32 cellular contexts compared by ENCODE assay signal in the genomic region with DNA sequence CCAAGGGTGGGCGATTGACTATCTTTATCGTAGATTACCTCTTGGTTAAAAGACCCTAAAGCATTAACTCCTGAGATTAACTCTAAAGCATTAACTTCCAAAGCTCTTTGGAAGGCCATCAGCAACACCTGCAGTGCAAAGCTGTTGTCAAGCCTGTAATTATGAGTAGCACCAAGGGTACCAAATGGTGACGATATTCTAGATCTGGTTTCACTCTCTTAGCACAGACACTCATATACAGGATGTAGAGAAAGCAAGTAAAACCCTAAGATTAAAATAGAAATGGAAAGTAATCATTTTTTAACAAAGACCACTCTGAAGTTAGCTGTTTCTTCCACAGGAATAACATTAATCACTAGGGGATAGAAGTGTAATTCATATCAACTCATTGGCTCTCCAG. TPM values are rescaled to one million over a fixed set of nuclear protein-coding genes. Genes with fewer than 3 reads are reported as not detected.
"Had no signal": no experiment of that assay in that cellular context is flagged by ENCODE, and none has a peak within 500 bp of the region (broad histone marks: within the 10 kb centered on the region; RNA-seq: fewer than 3 reads in every experiment).

No MANE protein-coding gene starts in this region.

- H3K27me3 ChIP-seq: ascending aorta, body of pancreas, MG63, Peyer's patch, SJCRH30 had no signal

- H3K27me3 Mint-ChIP-seq: activated T-helper 17 cell treated with anti-CD3 and anti-CD28 coated beads, Interleukin-2, amount 50 U/mL, for 72 hours had no signal

- H3K36me3 ChIP-seq: ascending aorta, MG63, Peyer's patch, SJCRH30 had no signal

- H3K4me1 ChIP-seq: ascending aorta, body of pancreas, Peyer's patch, SJCRH30 had no signal

- H3K4me3 ChIP-seq: ascending aorta, body of pancreas, coronary artery, MG63, Peyer's patch, SJCRH30 had no signal

- H3K27ac ChIP-seq: ascending aorta, body of pancreas, coronary artery, KMS-11, Peyer's patch, RWPE1, SJCRH30 had no signal

- ATAC-seq: activated CD4-positive, CD25-positive, alpha-beta regulatory T cell treated with anti-CD3 and anti-CD28 coated beads, Interleukin-2, amount 50 U/mL, for 24 hours; activated T-helper 17 cell treated with anti-CD3 and anti-CD28 coated beads, Interleukin-2, amount 50 U/mL, for 72 hours; body of pancreas; HepG2 had no signal

- DNase-seq: activated CD4-positive, alpha-beta T cell treated with anti-CD3 and anti-CD28 coated beads, Interleukin-2, amount 50 U/mL, for 1 hour; activated CD8-positive, alpha-beta memory T cell treated with anti-CD3 and anti-CD28 coated beads for 24 hours; activated gamma-delta T cell; amniotic stem cell; body of pancreas; central memory CD4-positive, alpha-beta T cell; MG63; MV-4-11; NCI-H1092 treated with DMSO at 0.1 percent for 48 hours; NCI-H1417 treated with DMSO at 0.1 percent for 48 hours; NCI-H1694; NCI-H2029; NCI-H2107; NCI-H2171 treated with DMSO at 0.1 percent for 48 hours; NCI-H226; NCI-H526; NCI-H774; Peyer's patch; Right ventricle myocardium superior; SJCRH30; SK-N-SH; T-helper 1 cell had no signal

- H3K9me3 ChIP-seq: ascending aorta, body of pancreas had no signal

RNA-seq across cellular contexts. Expression of gene TNFSF8, which starts 29.9 kb away (rescaled TPM):
- total RNA-seq: bronchial epithelial cell, chondrocyte, HepG2, NCI-H460, SJCRH30 had no signal
